In genomic region chr10:11647676-11648075, GRCh38 we compare ENCODE assay signal across 18 cellular contexts. TPM values are rescaled to one million over a fixed set of nuclear protein-coding genes. Genes with fewer than 3 reads are reported as not detected.
DNase-seq lines count a peak whose midpoint lies in the region; ATAC-seq, FAIRE-seq and TF ChIP-seq lines count a peak whose summit lies in the region.
"Had no signal": no experiment of that assay in that cellular context is flagged by ENCODE, and none has a peak within 500 bp of the region (broad histone marks: within the 10 kb centered on the region; RNA-seq: fewer than 3 reads in every experiment).

No MANE protein-coding gene starts in this region.

- in situ Hi-C loops in GM23248 (cut with MboI) (no loop called here), K562 (cut with MboI) (no loop called here)

- H3K9me1 ChIP-seq in K562 (ENCODE audit: control insufficient read depth, insufficient read depth, low read length): no peaks in the 10 kb centered on the region

- H3K4me2 ChIP-seq in GM23248 (ENCODE audit: unreplicated experiment) (no peak overlapping the region), K562 (ENCODE audit: insufficient read depth, low read length) (no peak overlapping the region)
- H3K4me2 ChIP-seq: BLaER1 had no signal

- H3K27ac ChIP-seq in A673 (ENCODE audit: low read depth, low read length, poor library complexity, severe bottlenecking) (no peak overlapping the region), GM23248 (no peak overlapping the region), K562 (ENCODE audit: extremely low read depth, low read depth, low read length) (no peak overlapping the region)
- H3K27ac ChIP-seq: BLaER1, Peyer's patch had no signal

- 88 to 89% methylated on average over 1 of the region's 1 CpG for WGBS in GM23248 (ENCODE audit: low coverage in 1 of 2, low lambda C conversion rate in 2 of 2, missing lambda C conversion rate in 2 of 2), 2 experiments
- 7% methylated on average over 1 of the region's 1 CpG for WGBS in K562 (ENCODE audit: insufficient coverage, low coverage, missing lambda C conversion rate)

- intact Hi-C loops in A673 (cut with micrococcal nuclease; ENCODE audit: unreplicated experiment) (no loop called here), K562 (cut with micrococcal nuclease) (no loop called here)
- intact Hi-C loops in activated CD4-positive, alpha-beta T cell treated with anti-CD3 and anti-CD28 coated beads, Interleukin-2, amount 10 ng/mL, durations not matched to agents 24 days and 14 days (cut with micrococcal nuclease): no loop called here

- H3K9me3 ChIP-seq in A673 (ENCODE audit: low read depth, low read length, poor library complexity, severe bottlenecking) (no peaks in the 10 kb centered on the region), GM23248 (ENCODE audit: low read depth) (no peaks in the 10 kb centered on the region), K562 (replicated peaks; ENCODE audit: control insufficient read depth, insufficient read depth, low read depth, low read length) (no peaks in the 10 kb centered on the region)
- H3K9me3 ChIP-seq: BLaER1, Peyer's patch had no signal

- H3K9me3 Mint-ChIP-seq in activated CD4-positive, alpha-beta T cell treated with anti-CD3 and anti-CD28 coated beads, Interleukin-2, amount 10 ng/mL, durations not matched to agents 24 days and 14 days: no peaks in the 10 kb centered on the region
- H3K9me3 Mint-ChIP-seq: CD8-positive, alpha-beta memory T cell had no signal

- H3K9ac ChIP-seq in GM23248 (no peak overlapping the region), K562 (ENCODE audit: insufficient read depth in 1 of 2, low read depth in 2 of 2, low read length in 2 of 2) (no peak overlapping the region)
- H3K9ac ChIP-seq: BLaER1 had no signal

- H3K4me3 Mint-ChIP-seq in activated CD4-positive, alpha-beta T cell treated with anti-CD3 and anti-CD28 coated beads, Interleukin-2, amount 10 ng/mL, durations not matched to agents 24 days and 14 days: no peak overlapping the region
- H3K4me3 Mint-ChIP-seq: CD8-positive, alpha-beta memory T cell had no signal

- TF ChIP-seq CTCF in A673 (conservative IDR thresholded peaks at IDR 0.05; ENCODE audit: low read depth, low read length) (no peak), K562 (IDR thresholded peaks at IDR 0.05 in 2 of 3, conservative IDR thresholded peaks at IDR 0.05 in 1 of 3; ENCODE audit: insufficient read depth in 2 of 3, low read depth in 1 of 3, low read length in 3 of 3) (no peak), fibroblast of pulmonary artery (IDR thresholded peaks at IDR 0.05; ENCODE audit: low read length, missing control alignments) (no peak)

- H3K4me3 ChIP-seq in A673 (ENCODE audit: low read depth, low read length, poor library complexity, severe bottlenecking) (no peak overlapping the region), GM23248 (no peak overlapping the region), K562 (no peak overlapping the region), fibroblast of pulmonary artery (replicated peaks; ENCODE audit: low read depth, low read length) (no peak overlapping the region)
- H3K4me3 ChIP-seq: BLaER1, Peyer's patch had no signal

- ATAC-seq in K562 (no peak), GM19351 (IDR thresholded peaks at IDR 0.05; ENCODE audit: unreplicated experiment) (no peak), HG03565 (IDR thresholded peaks at IDR 0.05; ENCODE audit: unreplicated experiment) (no peak)

- no TSS peak for BruUV-seq in A673 (replicated peaks; lab: Mats Ljungman, UMichigan)
- BruUV-seq in K562 (replicated peaks; lab: Mats Ljungman, UMichigan): no TSS peak

- H3K27me3 ChIP-seq in A673 (replicated peaks; ENCODE audit: insufficient read depth, low read depth, low read length, poor library complexity) (no peaks in the 10 kb centered on the region), GM23248 (replicated peaks; ENCODE audit: insufficient read depth) (peaks cover 7% of the 10 kb centered on the region; the same call in 1 of the 2 replicates), K562 (ENCODE audit: control insufficient read depth in 2 of 2, insufficient read depth in 2 of 2, low read length in 2 of 2) (no peaks in the 10 kb centered on the region)
- H3K27me3 ChIP-seq: BLaER1, Peyer's patch had no signal

- CTCF ChIA-PET in A673 (lab: Charles Lee) (no interaction called here), K562 (lab: Yijun Ruan, JAX; ENCODE audit: low intra/inter-chr PET ratio) (no interaction called here)

- H3K4me1 ChIP-seq in A673 (ENCODE audit: insufficient read depth, low read length, poor library complexity, severe bottlenecking): peaks cover 6% of the 10 kb centered on the region
- H3K4me1 ChIP-seq in GM23248 (ENCODE audit: insufficient read depth): no peaks in the 10 kb centered on the region
- peaks cover 3 to 5% of the 10 kb centered on the region in 2 experiments; a peak in 4 of 5 replicates for H3K4me1 ChIP-seq in K562 (replicated peaks in 1 of 2; ENCODE audit: control insufficient read depth in 2 of 2, insufficient read depth in 2 of 2, low read length in 2 of 2)
- H3K4me1 ChIP-seq: BLaER1, Peyer's patch had no signal

- no peaks in the 10 kb centered on the region for H3F3A ChIP-seq in GM23248 (ENCODE audit: insufficient read depth)

- no peak for TF ChIP-seq POLR2A in K562 (conservative IDR thresholded peaks at IDR 0.05)

- no peaks in the 10 kb centered on the region for H3K4me1 Mint-ChIP-seq in activated CD4-positive, alpha-beta T cell treated with anti-CD3 and anti-CD28 coated beads, Interleukin-2, amount 10 ng/mL, durations not matched to agents 24 days and 14 days
- H3K4me1 Mint-ChIP-seq: CD8-positive, alpha-beta memory T cell had no signal

- H3K36me3 Mint-ChIP-seq in activated CD4-positive, alpha-beta T cell treated with anti-CD3 and anti-CD28 coated beads, Interleukin-2, amount 10 ng/mL, durations not matched to agents 24 days and 14 days (ENCODE audit: low read depth): no peaks in the 10 kb centered on the region
- H3K36me3 Mint-ChIP-seq: CD8-positive, alpha-beta memory T cell had no signal

- H3K36me3 ChIP-seq in A673 (ENCODE audit: insufficient read depth, low read length, poor library complexity, severe bottlenecking): no peaks in the 10 kb centered on the region
- H3K36me3 ChIP-seq in GM23248 (ENCODE audit: low read depth): no peaks in the 10 kb centered on the region
- no peaks in the 10 kb centered on the region for H3K36me3 ChIP-seq in K562 (ENCODE audit: control insufficient read depth, insufficient read depth, low read length)
- H3K36me3 ChIP-seq: BLaER1, Peyer's patch had no signal

- H3K79me2 ChIP-seq in GM23248 (ENCODE audit: insufficient read depth) (no peaks in the 10 kb centered on the region), K562 (ENCODE audit: control insufficient read depth, insufficient read depth, low read length) (no peaks in the 10 kb centered on the region)

- no peak for TF ChIP-seq RAD21 in K562 (CRISPR knock-in tag; conservative IDR thresholded peaks at IDR 0.05 in 1 of 2, IDR thresholded peaks at IDR 0.05 in 1 of 2)

- H4K20me1 ChIP-seq in GM23248 (ENCODE audit: insufficient read depth) (no peaks in the 10 kb centered on the region), K562 (replicated peaks; ENCODE audit: control insufficient read depth, insufficient read depth, low read length) (no peaks in the 10 kb centered on the region)
- H4K20me1 ChIP-seq: BLaER1 had no signal

- peaks cover 4% of the 10 kb centered on the region for H3K27me3 Mint-ChIP-seq in activated CD4-positive, alpha-beta T cell treated with anti-CD3 and anti-CD28 coated beads, Interleukin-2, amount 10 ng/mL, durations not matched to agents 24 days and 14 days

- H3K9me2 ChIP-seq in GM23248 (ENCODE audit: insufficient read depth): no peaks in the 10 kb centered on the region

- DNase-seq in A673 (ENCODE audit: low spot score) (peak; percentile 58), GM23248 (peak; percentile 7), K562 (ENCODE audit: extremely low read depth in 1 of 4, low spot score in 3 of 4) (no peak), fibroblast of pulmonary artery (ENCODE audit: low read depth) (peak; percentile 61), DMS79 (lab: John Stamatoyannopoulos, UW) (no peak)
- no peak for DNase-seq in activated CD4-positive, alpha-beta T cell treated with anti-CD3 and anti-CD28 coated beads, Interleukin-2, amount 10 ng/mL, durations not matched to agents 24 days and 14 days
- DNase-seq: CD8-positive, alpha-beta memory T cell; MM.1S; NCI-H1417; NCI-H2029 treated with DMSO at 0.1 percent for 48 hours; NCI-H226; NCI-H526 treated with DMSO at 0.1 percent for 48 hours; Peyer's patch; SHP77 treated with DMSO at 0.1 percent for 48 hours; T-helper 2 cell had no signal

- H2AFZ ChIP-seq in GM23248: no peak overlapping the region
- H2AFZ ChIP-seq in K562 (ENCODE audit: low read depth, low read length): no peak overlapping the region; the same call in 1 of the 2 replicates

- POLR2A ChIA-PET in A673 (lab: Charles Lee; ENCODE audit: low non-redundant PET) (no interaction called here), K562 (lab: Yijun Ruan, JAX) (no interaction called here)

- no peak for FAIRE-seq in K562 (lab: Jason Lieb, UNC)

- TF ChIP-seq EP300 in K562 (IDR thresholded peaks at IDR 0.05; ENCODE audit: low read length): no peak

- H3K27ac Mint-ChIP-seq in activated CD4-positive, alpha-beta T cell treated with anti-CD3 and anti-CD28 coated beads, Interleukin-2, amount 10 ng/mL, durations not matched to agents 24 days and 14 days: no peak overlapping the region

RNA-seq across cellular contexts. Expression of gene USP6NL, which starts 36.2 kb away (rescaled TPM):
- total RNA-seq in A673 (2021) (38.7 and 40.0 TPM in 2 replicates), K562 (2014; rRNA removed) (19.8 and 24.0 TPM in 2 replicates), K562 (2014; rRNA removed; fragmentation: Illumina TruSeq; extraction: Trizol) (20.4 and 23.6 TPM in 2 replicates), K562 (2015; rRNA removed; fragmentation: Illumina TruSeq; extraction: Trizol) (22.1 and 24.5 TPM in 2 replicates), K562 (2021) (25.1 and 26.6 TPM in 2 replicates)
- total RNA-seq in GM23248 (2014; rRNA removed; shearing (Covaris generic)): 7.3 and 9.2 TPM in 2 replicates
- polyA plus RNA-seq in GM23248 (2016; fragmentation: Nextera tagmentation; extraction: Ambion mirVana) (4.4 and 4.8 TPM in 2 replicates), K562 (2011; rRNA removed) (11.5 and 16.8 TPM in 2 replicates), K562 (2014; fragmentation: Illumina TruSeq; extraction: Trizol) (20.0 and 22.0 TPM in 2 replicates), K562 (2014; fragmentation: Nextera tagmentation; extraction: Ambion mirVana) (1 to 10 TPM; 3.2 to 3.8 TPM), K562 (2014; rRNA removed) (17.0 and 17.8 TPM in 2 replicates)
- 21.7 and 68.0 TPM in 2 replicates for total RNA-seq in K562 (2011; cell fraction: chromatin; rRNA removed; ENCODE audit: low replicate concordance)
- total RNA-seq in K562 (2011; cell fraction: nucleolus; rRNA removed): 11.3 and 18.0 TPM in 2 replicates
- 45.8 and 75.7 TPM in 2 replicates for total RNA-seq in K562 (2011; cell fraction: nucleoplasm; rRNA removed)
- 10.2 and 10.7 TPM in 2 replicates for polyA plus RNA-seq in K562 (2011; cell fraction: cytosol; rRNA removed)
- polyA plus RNA-seq in K562 (2011; cell fraction: nucleus; rRNA removed): 22.8 and 27.5 TPM in 2 replicates
- 20.8 and 21.4 TPM in 2 replicates for polyA plus RNA-seq in K562 (2012)
- 19.0 and 21.8 TPM in 2 replicates for polyA minus RNA-seq in K562 (2011; rRNA and poly(A)+ RNA removed)
- polyA minus RNA-seq in K562 (2011; cell fraction: cytosol; rRNA and poly(A)+ RNA removed): 8.5 and 11.0 TPM in 2 replicates
- 20.2 and 24.8 TPM in 2 replicates for polyA minus RNA-seq in K562 (2011; cell fraction: nucleus; rRNA and poly(A)+ RNA removed)
- total RNA-seq in activated CD4-positive, alpha-beta T cell treated with anti-CD3 and anti-CD28 coated beads, Interleukin-2, amount 10 ng/mL, durations not matched to agents 24 days and 14 days: 0.83 and 0.84 TPM in 2 replicates

Comparison
In these comparisons a context has a peak if more than half of its experiments do, and no peak if none do; other contexts are left out.
1. DNase-seq: peak in A673 (single experiment), GM23248 (single experiment) and fibroblast of pulmonary artery (single experiment); none in K562 (0 of 4), activated CD4-positive, alpha-beta T cell treated with anti-CD3 and anti-CD28 coated beads, Interleukin-2, amount 10 ng/mL, durations not matched to agents 24 days and 14 days (single experiment) and DMS79 (single experiment).